Comparison of ENCODE assay signal across 8 cellular contexts in the genomic region with DNA sequence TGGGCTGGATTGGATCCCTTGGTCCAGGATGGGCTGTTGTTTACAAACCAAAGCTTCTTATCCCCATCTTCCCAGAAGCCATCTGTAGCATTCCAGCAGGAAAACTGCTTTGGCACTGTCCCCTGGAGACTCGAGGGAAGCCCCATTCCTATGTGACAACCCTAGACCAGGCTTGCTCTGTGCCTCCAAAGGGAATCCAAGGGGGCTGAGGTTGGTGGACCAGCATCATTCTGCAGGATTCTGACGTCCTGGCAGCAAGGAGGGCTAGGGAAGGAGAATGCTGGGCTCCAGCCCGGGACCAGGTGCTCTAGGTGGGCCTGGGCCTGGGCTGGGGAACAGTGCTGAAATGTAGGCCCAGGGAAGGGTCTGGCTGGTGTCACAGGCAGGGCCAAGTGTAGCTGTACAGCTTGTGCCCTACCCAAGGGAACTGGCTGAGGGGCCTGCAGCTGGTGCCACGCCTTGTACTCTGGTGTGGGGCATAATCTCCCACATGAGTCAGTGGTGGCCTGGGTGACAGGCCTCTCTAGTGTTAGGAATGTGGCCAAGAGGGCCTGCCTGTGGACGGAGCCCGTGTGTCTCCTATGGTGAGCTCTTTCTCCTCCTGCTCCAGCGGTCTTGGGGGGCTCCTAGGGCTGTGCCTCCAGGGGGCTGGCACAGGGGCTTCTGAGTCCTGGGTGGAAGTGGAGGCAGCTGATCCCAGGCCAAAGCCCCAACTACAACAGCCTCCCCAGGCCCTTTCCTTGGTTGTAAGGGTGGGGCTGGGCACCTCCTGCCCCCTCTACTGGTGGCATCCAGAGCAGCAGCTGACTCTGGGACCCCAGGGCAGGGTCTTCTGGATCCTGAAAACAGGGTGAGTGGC. TPM values are rescaled to one million over a fixed set of nuclear protein-coding genes. Genes with fewer than 3 reads are reported as not detected.
A peak's percentile ranks its signal among the peaks of the same experiment; 100 is the strongest.
DNase-seq lines count a peak whose midpoint lies in the region; ATAC-seq lines count a peak whose summit lies in the region.

No MANE protein-coding gene starts in this region.

- no peak for DNase-seq in Right ventricle myocardium inferior (ENCODE audit: missing footprints)
- no peak for DNase-seq in cardiac septum (ENCODE audit: low spot score)
- peak; percentile 37 for DNase-seq in amniotic epithelial cell (ENCODE audit: low read depth)
- no peak for DNase-seq in left lobe of liver (ENCODE audit: low spot score)
- DNase-seq in NCI-H2227 treated with DMSO at 0.1 percent for 48 hours (lab: John Stamatoyannopoulos, UW): no peak
- no peak for DNase-seq in ureter (ENCODE audit: low spot score)
- no peak for DNase-seq in NCI-H187 (lab: John Stamatoyannopoulos, UW)

- intact Hi-C loops in Right ventricle myocardium inferior (cut with DNase I): no loop called here
- intact Hi-C loops in cardiac septum (cut with DNase I): loop anchor here (2.0 kb wide), 1 partner anchor 21 kb away; no protein-coding TSS in a partner anchor

- ATAC-seq in Right ventricle myocardium inferior (peak; percentile 81), left lobe of liver (peak; percentile 9), HG02852 (IDR thresholded peaks at IDR 0.05; ENCODE audit: unreplicated experiment) (no peak)

RNA-seq across cellular contexts. Expression of gene TRIM8, which starts 25.2 kb away (rescaled TPM):
- 109 TPM for total RNA-seq in Right ventricle myocardium inferior
- total RNA-seq in cardiac septum: 99.6 TPM
- total RNA-seq in left lobe of liver: 39.1 TPM
- 137 TPM for total RNA-seq in ureter

RNA-seq across cellular contexts. Expression of gene ARL3, which starts 44.8 kb away (rescaled TPM):
- total RNA-seq in Right ventricle myocardium inferior: 15.4 TPM
- 13.1 TPM for total RNA-seq in cardiac septum
- 2.5 TPM for total RNA-seq in left lobe of liver
- total RNA-seq in ureter: 11.2 TPM

RNA-seq across cellular contexts. Expression of gene SFXN2, which starts 45.0 kb away (rescaled TPM):
- total RNA-seq in Right ventricle myocardium inferior (0.68 TPM), cardiac septum (2.8 TPM), left lobe of liver (25.5 TPM), ureter (28.3 TPM)
